1 cellular context compared by ENCODE assay signal in the genomic region with DNA sequence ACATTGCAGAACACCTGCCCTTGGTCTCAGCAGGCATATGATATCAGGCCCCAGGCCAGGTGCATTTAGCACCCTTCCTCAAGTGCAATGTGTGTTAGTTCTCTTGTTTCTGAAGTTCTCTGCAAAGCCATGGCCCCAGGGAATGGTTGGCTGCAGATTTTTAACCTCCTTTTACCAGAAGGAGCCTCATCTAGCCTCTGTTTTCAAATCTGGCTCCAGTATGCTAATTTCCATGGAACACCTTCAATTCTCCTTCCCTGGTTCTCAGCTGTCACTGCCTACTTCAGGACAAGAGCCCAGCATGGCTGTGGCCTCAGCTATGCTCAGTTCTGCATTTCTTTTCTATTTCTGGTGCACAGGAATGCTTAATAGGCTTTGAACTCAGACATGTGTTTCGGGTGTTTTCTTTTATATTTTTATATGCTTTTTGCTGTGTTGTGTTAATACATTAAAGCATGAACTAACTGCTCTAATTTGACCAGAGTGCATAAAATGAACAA.
TF ChIP-seq lines count a peak whose summit lies in the region.

No MANE protein-coding gene starts in this region.

TF ChIP-seq in GM12878, 131 proteins besides CTCF, POLR2A, EP300 and RAD21:
- TF ChIP-seq STAT1 (conservative IDR thresholded peaks at IDR 0.05) (no peak), SPI1 (IDR thresholded peaks at IDR 0.05; ENCODE audit: borderline replicate concordance, insufficient read depth, low read depth, low read length) (peak; percentile 10; the same call in 1 of the 2 replicates)
